ENCODE assay signal across 30 cellular contexts in the genomic region with DNA sequence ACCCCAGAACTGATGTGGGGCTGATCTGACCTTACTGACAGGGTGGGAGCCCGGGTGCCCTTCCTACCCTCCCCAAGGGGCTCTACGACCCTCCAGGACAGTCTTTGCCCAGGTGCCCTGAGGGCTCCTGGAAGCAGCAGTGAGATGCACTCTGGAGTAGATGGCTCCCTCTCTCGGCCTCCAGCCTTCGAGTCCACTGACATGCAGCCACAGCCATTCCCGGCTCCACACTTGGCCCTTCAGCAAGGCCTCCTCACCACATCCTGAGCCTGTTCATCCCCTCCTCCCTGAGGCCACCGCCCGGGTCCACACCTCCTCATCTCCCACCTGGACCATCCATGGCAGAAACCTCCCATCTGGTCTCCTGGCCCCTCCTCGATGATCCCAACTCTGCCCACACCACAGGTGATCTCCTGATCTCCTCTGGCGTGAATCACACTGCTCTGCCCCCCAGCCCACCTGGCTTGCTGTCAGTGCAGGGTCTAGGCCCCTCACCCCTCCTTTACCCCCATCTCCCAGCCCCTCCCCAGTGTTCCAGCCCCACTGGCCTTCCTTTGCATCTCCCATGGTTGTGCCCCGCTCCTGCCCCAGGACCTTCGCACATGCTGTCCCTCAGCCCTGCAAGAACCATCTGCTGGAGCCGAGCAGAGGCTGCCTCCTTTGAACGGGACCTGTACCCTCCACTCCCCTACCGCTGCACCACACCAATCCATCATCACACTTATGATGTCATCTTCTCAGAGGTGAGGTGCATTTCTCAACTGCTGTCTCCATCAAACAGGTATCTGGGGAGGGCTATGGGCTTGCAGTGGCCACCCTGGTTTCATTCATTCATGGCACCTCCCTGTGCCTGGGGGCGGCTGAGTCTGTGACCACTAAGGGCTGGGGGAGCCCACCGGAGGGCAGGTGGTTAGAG. TPM values are rescaled to one million over a fixed set of nuclear protein-coding genes. Genes with fewer than 3 reads are reported as not detected.
DNase-seq lines count a peak whose midpoint lies in the region; ATAC-seq, FAIRE-seq and TF ChIP-seq lines count a peak whose summit lies in the region.
"Had no signal": no experiment of that assay in that cellular context is flagged by ENCODE, and none has a peak within 500 bp of the region (broad histone marks: within the 10 kb centered on the region; RNA-seq: fewer than 3 reads in every experiment).

No MANE protein-coding gene starts in this region.

- DNase-seq in NCI-H82 (lab: John Stamatoyannopoulos, UW), result peak; percentile 21
- DNase-seq in NCI-H82 treated with DMSO at 0.1 percent for 48 hours (lab: John Stamatoyannopoulos, UW; ENCODE audit: unreplicated experiment), result no peak
- no peak for DNase-seq in D721Med (ENCODE audit: insufficient read length, low spot score)
- DNase-seq in activated T-helper 1 cell treated with anti-CD3 and anti-CD28 coated beads, Interleukin-12 subunit alpha, Interleukin-12 subunit beta, Interleukin-2, Interleukin-4 antibody, amounts not matched to agents 30 ng/mL and 10 ng/mL and 1 ng/mL, durations not matched to agents 14 hours and 24 hours and 36 hours (ENCODE audit: low spot score), result no peak
- no peak for DNase-seq in Karpas-422
- DNase-seq in T-helper 9 cell, result no peak
- DNase-seq: activated CD4-positive, alpha-beta memory T cell treated with anti-CD3 and anti-CD28 coated beads, Interleukin-2, amount 10 ng/mL, durations not matched to agents 7 days and 5 days; body of pancreas; Caco-2; cortex of kidney; foreskin fibroblast; hippocampal formation; IMR-90; mammary epithelial cell; NCI-H1694 treated with DMSO at 0.1 percent for 48 hours; NCI-H345; stimulated activated CD4-positive, alpha-beta T cell treated with anti-CD3 and anti-CD28 coated beads, Interleukin-4, amount 100 ng/mL, for 4 hours had no signal

- no peaks in the 10 kb centered on the region for H4K20me1 ChIP-seq in Karpas-422 (ENCODE audit: insufficient read depth, low read depth, low read length)

- FAIRE-seq in D721Med (lab: Jason Lieb, UNC), result no peak
- FAIRE-seq: endothelial cell of umbilical vein, H54, keratinocyte had no signal

- H3K27ac Mint-ChIP-seq in activated T-helper 1 cell treated with anti-CD3 and anti-CD28 coated beads, Interleukin-12 subunit alpha, Interleukin-12 subunit beta, Interleukin-2, Interleukin-4 antibody, amounts not matched to agents 30 ng/mL and 10 ng/mL and 1 ng/mL, durations not matched to agents 14 hours and 24 hours and 36 hours, result peak overlapping the region; percentile 37
- H3K27ac Mint-ChIP-seq: activated CD4-positive, alpha-beta memory T cell treated with anti-CD3 and anti-CD28 coated beads, Interleukin-2, amount 10 ng/mL, durations not matched to agents 7 days and 5 days had no signal

- no peaks in the 10 kb centered on the region for H3K27me3 Mint-ChIP-seq in activated T-helper 1 cell treated with anti-CD3 and anti-CD28 coated beads, Interleukin-12 subunit alpha, Interleukin-12 subunit beta, Interleukin-2, Interleukin-4 antibody, amounts not matched to agents 30 ng/mL and 10 ng/mL and 1 ng/mL, durations not matched to agents 14 hours and 24 hours and 36 hours (ENCODE audit: insufficient read depth)
- H3K27me3 Mint-ChIP-seq: activated CD4-positive, alpha-beta memory T cell treated with anti-CD3 and anti-CD28 coated beads, Interleukin-2, amount 10 ng/mL, durations not matched to agents 7 days and 5 days had no signal

- peak in 1 of 2 donors; percentile 6 for TF ChIP-seq RAD21 in liver (IDR thresholded peaks at IDR 0.05)

- TF ChIP-seq POLR2A in gastroesophageal sphincter (IDR thresholded peaks at IDR 0.05), result no peak

- peaks cover 31% of the 10 kb centered on the region for H3K4me1 Mint-ChIP-seq in activated T-helper 1 cell treated with anti-CD3 and anti-CD28 coated beads, Interleukin-12 subunit alpha, Interleukin-12 subunit beta, Interleukin-2, Interleukin-4 antibody, amounts not matched to agents 30 ng/mL and 10 ng/mL and 1 ng/mL, durations not matched to agents 14 hours and 24 hours and 36 hours (ENCODE audit: low read depth)

- no peaks in the 10 kb centered on the region for H3K27me3 ChIP-seq in liver (ENCODE audit: control insufficient read depth in 4 of 4, insufficient read depth in 4 of 4, low read length in 3 of 4)
- no peaks in the 10 kb centered on the region; the same call in 1 of the 2 replicates for H3K27me3 ChIP-seq in Karpas-422 (ENCODE audit: low read length)
- H3K27me3 ChIP-seq in gastroesophageal sphincter, result peaks cover 13% of the 10 kb centered on the region
- H3K27me3 ChIP-seq: BE2C, body of pancreas had no signal

- no peaks in the 10 kb centered on the region for H3K79me2 ChIP-seq in Karpas-422 (ENCODE audit: low read length)

- H3K36me3 ChIP-seq in liver (ENCODE audit: control insufficient read depth in 4 of 4, insufficient read depth in 3 of 4, low read depth in 1 of 4, low read length in 3 of 4), result no peaks in the 10 kb centered on the region
- no peaks in the 10 kb centered on the region for H3K36me3 ChIP-seq in Karpas-422 (ENCODE audit: insufficient read depth, low read length)
- H3K36me3 ChIP-seq in gastroesophageal sphincter, result no peaks in the 10 kb centered on the region
- H3K36me3 ChIP-seq: BE2C had no signal

- WGBS in liver, result 66% methylated on average over 16 of the region's 16 CpGs
- 68 to 84% methylated on average over 8 to 11 of the region's 16 CpGs for WGBS in gastroesophageal sphincter (ENCODE audit: low coverage in 1 of 2), 2 donors

- no peak for TF ChIP-seq EP300 in gastroesophageal sphincter (IDR thresholded peaks at IDR 0.05)

- H3K9ac ChIP-seq in liver (ENCODE audit: low read depth in 1 of 2, low read length in 2 of 2), result no peak overlapping the region
- H3K9ac ChIP-seq in Karpas-422 (ENCODE audit: low read length), result no peak overlapping the region

- peaks cover 5% of the 10 kb centered on the region for H3K36me3 Mint-ChIP-seq in activated T-helper 1 cell treated with anti-CD3 and anti-CD28 coated beads, Interleukin-12 subunit alpha, Interleukin-12 subunit beta, Interleukin-2, Interleukin-4 antibody, amounts not matched to agents 30 ng/mL and 10 ng/mL and 1 ng/mL, durations not matched to agents 14 hours and 24 hours and 36 hours (ENCODE audit: low read depth)

- H3K4me3 Mint-ChIP-seq in activated T-helper 1 cell treated with anti-CD3 and anti-CD28 coated beads, Interleukin-12 subunit alpha, Interleukin-12 subunit beta, Interleukin-2, Interleukin-4 antibody, amounts not matched to agents 30 ng/mL and 10 ng/mL and 1 ng/mL, durations not matched to agents 14 hours and 24 hours and 36 hours, result no peak overlapping the region
- H3K4me3 Mint-ChIP-seq: activated CD4-positive, alpha-beta memory T cell treated with anti-CD3 and anti-CD28 coated beads, Interleukin-2, amount 10 ng/mL, durations not matched to agents 7 days and 5 days had no signal

- H3K27ac ChIP-seq in liver (ENCODE audit: low read depth in 1 of 2, low read length in 2 of 2) (peak overlapping the region; percentile 38 to 59), Karpas-422 (ENCODE audit: low read length) (no peak overlapping the region), gastroesophageal sphincter (no peak overlapping the region)
- H3K27ac ChIP-seq: body of pancreas had no signal

- TF ChIP-seq CTCF in D721Med (IDR thresholded peaks at IDR 0.05; ENCODE audit: insufficient read depth, missing control alignments), result peak; percentile 17
- no peak for TF ChIP-seq CTCF in liver (IDR thresholded peaks at IDR 0.05; ENCODE audit: low read depth, low read length, missing input control)
- no peak for TF ChIP-seq CTCF in gastroesophageal sphincter (IDR thresholded peaks at IDR 0.05)

- intact Hi-C loops in activated T-helper 1 cell treated with anti-CD3 and anti-CD28 coated beads, Interleukin-12 subunit alpha, Interleukin-12 subunit beta, Interleukin-2, Interleukin-4 antibody, amounts not matched to agents 30 ng/mL and 10 ng/mL and 1 ng/mL, durations not matched to agents 14 hours and 24 hours and 36 hours (cut with micrococcal nuclease), result no loop called here

- H3K9me3 Mint-ChIP-seq in activated T-helper 1 cell treated with anti-CD3 and anti-CD28 coated beads, Interleukin-12 subunit alpha, Interleukin-12 subunit beta, Interleukin-2, Interleukin-4 antibody, amounts not matched to agents 30 ng/mL and 10 ng/mL and 1 ng/mL, durations not matched to agents 14 hours and 24 hours and 36 hours, result peaks cover 12% of the 10 kb centered on the region

- H3K4me1 ChIP-seq in liver (ENCODE audit: control insufficient read depth in 4 of 4, insufficient read depth in 4 of 4, low read length in 3 of 4) (peaks cover 0 to 1% (median under 1%) of the 10 kb centered on the region in 4 donors), Karpas-422 (ENCODE audit: low read length) (peaks cover 7% of the 10 kb centered on the region; the same call in 1 of the 2 replicates), gastroesophageal sphincter (peaks cover 0 to 2% (median 0%) of the 10 kb centered on the region in 3 donors)
- H3K4me1 ChIP-seq: Caco-2 had no signal

- no peaks in the 10 kb centered on the region for H3K9me2 ChIP-seq in Karpas-422 (replicated peaks; ENCODE audit: insufficient read depth, low read length)

- H3K4me3 ChIP-seq in liver (ENCODE audit: low read depth in 1 of 3, low read length in 3 of 3), result no peak overlapping the region
- no peak overlapping the region for H3K4me3 ChIP-seq in Karpas-422 (ENCODE audit: low read length)
- H3K4me3 ChIP-seq in gastroesophageal sphincter, result no peak overlapping the region
- H3K4me3 ChIP-seq: body of pancreas, smooth muscle cell had no signal

- H3K4me2 ChIP-seq in Karpas-422 (ENCODE audit: low read depth, low read length, poor library complexity, severe bottlenecking), result no peak overlapping the region
- H3K4me2 ChIP-seq: smooth muscle cell had no signal

- H2AFZ ChIP-seq in Karpas-422 (ENCODE audit: low read length), result no peak overlapping the region

- H3K9me3 ChIP-seq in liver (ENCODE audit: control insufficient read depth in 4 of 4, low read length in 3 of 4) (peaks cover 3 to 11% (median 8%) of the 10 kb centered on the region in 4 donors), Karpas-422 (ENCODE audit: low read length) (peaks cover 6% of the 10 kb centered on the region), gastroesophageal sphincter (peaks cover 0 to 20% (median 0%) of the 10 kb centered on the region in 3 donors)
- H3K9me3 ChIP-seq: Caco-2 had no signal

- no peak for ATAC-seq in gastroesophageal sphincter

RNA-seq across cellular contexts. Expression of gene SOCS1, which starts 44.7 kb away (rescaled TPM):
- 158 and 161 TPM in 2 replicates for total RNA-seq in activated T-helper 1 cell treated with anti-CD3 and anti-CD28 coated beads, Interleukin-12 subunit alpha, Interleukin-12 subunit beta, Interleukin-2, Interleukin-4 antibody, amounts not matched to agents 30 ng/mL and 10 ng/mL and 1 ng/mL, durations not matched to agents 14 hours and 24 hours and 36 hours
- total RNA-seq in liver (10 to 100 TPM in 1 of 2 donors, 1 to 10 TPM in 1; 1.8 to 10.9 TPM), gastroesophageal sphincter (10 to 100 TPM in 1 of 4 donors, 1 to 10 TPM in 3; 5.3 to 10.5 (median 6.9) TPM)
- polyA plus RNA-seq in liver, result 1 to 10 TPM; 2.2 to 2.5 TPM
- total RNA-seq in Karpas-422 (2014; rRNA removed; shearing (Covaris generic); ENCODE audit: low replicate concordance), result 2.9 and 8.1 TPM in 2 replicates
- total RNA-seq: A172 had no signal

RNA-seq across cellular contexts. Expression of gene TNP2, which starts 57.8 kb away (rescaled TPM):
- not detected in 2 replicates for total RNA-seq in activated T-helper 1 cell treated with anti-CD3 and anti-CD28 coated beads, Interleukin-12 subunit alpha, Interleukin-12 subunit beta, Interleukin-2, Interleukin-4 antibody, amounts not matched to agents 30 ng/mL and 10 ng/mL and 1 ng/mL, durations not matched to agents 14 hours and 24 hours and 36 hours
- total RNA-seq in liver, result not detected
- polyA plus RNA-seq in liver, result not detected
- total RNA-seq in Karpas-422 (2014; rRNA removed; shearing (Covaris generic); ENCODE audit: low replicate concordance), result not detected in 2 replicates
- total RNA-seq in gastroesophageal sphincter, result not detected
- total RNA-seq: A172; activated CD4-positive, alpha-beta memory T cell treated with anti-CD3 and anti-CD28 coated beads, Interleukin-2, amount 10 ng/mL, durations not matched to agents 7 days and 5 days; body of pancreas; Caco-2; endothelial cell of umbilical vein; IMR-90; mammary epithelial cell; myocyte; posterior vena cava; RPMI7951; smooth muscle cell; subcutaneous adipose tissue; ureter had no signal
- polyA plus RNA-seq: endothelial cell of umbilical vein, IMR-90, keratinocyte, mammary epithelial cell, smooth muscle cell had no signal

Comparison
In these comparisons a context has a peak if more than half of its experiments do, and no peak if none do; other contexts are left out.
1. H3K27ac ChIP-seq: peak in liver (2 of 2); none in Karpas-422 (single experiment) and gastroesophageal sphincter (0 of 4).
2. RNA of gene SOCS1, which starts 44.7 kb away (total RNA-seq): 158 to 161 TPM in activated T-helper 1 cell treated with anti-CD3 and anti-CD28 coated beads, Interleukin-12 subunit alpha, Interleukin-12 subunit beta, Interleukin-2, Interleukin-4 antibody, amounts not matched to agents 30 ng/mL and 10 ng/mL and 1 ng/mL, durations not matched to agents 14 hours and 24 hours and 36 hours; 1.8 to 10.9 TPM in liver, 5.3 to 10.5 TPM in gastroesophageal sphincter and 2.9 to 8.1 TPM in Karpas-422; every median in the first group is over 10 times any median in the second.